In genomic region chr9:127777368-127777960, GRCh38 we compare ENCODE assay signal across 15 cellular contexts. TPM values are rescaled to one million over a fixed set of nuclear protein-coding genes. Genes with fewer than 3 reads are reported as not detected.
DNase-seq lines count a peak whose midpoint lies in the region; ATAC-seq, FAIRE-seq and TF ChIP-seq lines count a peak whose summit lies in the region.
"Had no signal": no experiment of that assay in that cellular context is flagged by ENCODE, and none has a peak within 500 bp of the region (broad histone marks: within the 10 kb centered on the region; RNA-seq: fewer than 3 reads in every experiment).

No MANE protein-coding gene starts in this region.

- H2BK12ac ChIP-seq in H1 (ENCODE audit: low read depth, low read length), result 0 out of 2 replicates have a peak overlapping the region, but pooled peaks have one; percentile 14

- H3K79me1 ChIP-seq in H1 (ENCODE audit: low read depth, low read length), result no peaks in the 10 kb centered on the region

- peak overlapping the region; percentile 96 for H3K27ac Mint-ChIP-seq in activated CD4-positive, alpha-beta T cell treated with anti-CD3 and anti-CD28 coated beads, Interleukin-2, amount 10 ng/mL, durations not matched to agents 7 days and 5 days
- H3K27ac Mint-ChIP-seq in stimulated activated naive B cell treated with anti-CD40 and anti-IgM and Interleukin-4, amounts not matched to agents 10 μg/mL and 1 μg/mL and 100 μg/mL, for 72 hours, result peak overlapping the region; percentile 94
- H3K27ac Mint-ChIP-seq in type B pancreatic cell, result no peak overlapping the region

- H3K27me3 ChIP-seq in H1 (replicated peaks in 1 of 4; ENCODE audit: control insufficient read depth in 3 of 4, extremely low read depth in 1 of 4, insufficient read depth in 3 of 4, low read length in 3 of 4), result no peaks in the 10 kb centered on the region
- H3K27me3 ChIP-seq: gastroesophageal sphincter had no signal

- TF ChIP-seq EP300 in H1 (IDR thresholded peaks at IDR 0.05; ENCODE audit: borderline replicate concordance in 1 of 2, low read depth in 2 of 2, low read length in 2 of 2), result no peak

- CTCF ChIA-PET in activated CD4-positive, alpha-beta T cell treated with anti-CD3 and anti-CD28 coated beads, Interleukin-2, amount 10 ng/mL, durations not matched to agents 7 days and 5 days (lab: Charles Lee), result interaction anchor here (1.0 to 3.4 kb wide), 2 partner anchors 42 to 92 kb away, joined by 3 to 25 read pairs; partner anchors contain the start of gene TOR2A
- CTCF ChIA-PET in H1 (lab: Charles Lee; ENCODE audit: partially characterized antibody), result interaction anchor here (0.7 to 16.2 kb wide), 2 partner anchors 10 to 200 kb away, joined by 3 to 227 read pairs; no protein-coding TSS in a partner anchor

- no peaks in the 10 kb centered on the region for H3K9me3 ChIP-seq in H1 (ENCODE audit: insufficient read depth in 2 of 2, low read depth in 1 of 2, low read length in 1 of 2)
- H3K9me3 ChIP-seq: gastroesophageal sphincter had no signal

- H2BK120ac ChIP-seq in H1 (replicated peaks; ENCODE audit: low read depth, low read length), result no peak overlapping the region

- no peak overlapping the region for H3K4me2 ChIP-seq in H1 (ENCODE audit: insufficient read depth in 1 of 2, low read depth in 2 of 2, low read length in 2 of 2)

- H3K23ac ChIP-seq in H1 (ENCODE audit: insufficient read length), result no peak overlapping the region

- no peaks in the 10 kb centered on the region for H3K79me2 ChIP-seq in H1 (ENCODE audit: control insufficient read depth in 1 of 2, insufficient read depth in 2 of 2, low read length in 2 of 2)

- H3K36me3 Mint-ChIP-seq in activated CD4-positive, alpha-beta T cell treated with anti-CD3 and anti-CD28 coated beads, Interleukin-2, amount 10 ng/mL, durations not matched to agents 7 days and 5 days (ENCODE audit: low read depth), result peaks cover 38% of the 10 kb centered on the region
- peaks cover 19 to 26% of the 10 kb centered on the region in 2 donors for H3K36me3 Mint-ChIP-seq in stimulated activated naive B cell treated with anti-CD40 and anti-IgM and Interleukin-4, amounts not matched to agents 10 μg/mL and 1 μg/mL and 100 μg/mL, for 72 hours
- H3K36me3 Mint-ChIP-seq in type B pancreatic cell, result no peaks in the 10 kb centered on the region

- peaks cover 0 to 20% (median 14%) of the 10 kb centered on the region in 4 experiments; a peak in 6 of 7 replicates for H3K4me1 ChIP-seq in H1 (replicated peaks in 1 of 4; ENCODE audit: control insufficient read depth in 3 of 4, insufficient read depth in 4 of 4, low read length in 3 of 4)

- H3K27me3 Mint-ChIP-seq in activated CD4-positive, alpha-beta T cell treated with anti-CD3 and anti-CD28 coated beads, Interleukin-2, amount 10 ng/mL, durations not matched to agents 7 days and 5 days, result no peaks in the 10 kb centered on the region
- no peaks in the 10 kb centered on the region for H3K27me3 Mint-ChIP-seq in stimulated activated naive B cell treated with anti-CD40 and anti-IgM and Interleukin-4, amounts not matched to agents 10 μg/mL and 1 μg/mL and 100 μg/mL, for 72 hours
- H3K27me3 Mint-ChIP-seq in type B pancreatic cell, result peaks cover 4% of the 10 kb centered on the region

- no peaks in the 10 kb centered on the region for H3K9me3 Mint-ChIP-seq in activated CD4-positive, alpha-beta T cell treated with anti-CD3 and anti-CD28 coated beads, Interleukin-2, amount 10 ng/mL, durations not matched to agents 7 days and 5 days
- no peaks in the 10 kb centered on the region for H3K9me3 Mint-ChIP-seq in stimulated activated naive B cell treated with anti-CD40 and anti-IgM and Interleukin-4, amounts not matched to agents 10 μg/mL and 1 μg/mL and 100 μg/mL, for 72 hours
- H3K9me3 Mint-ChIP-seq in type B pancreatic cell, result no peaks in the 10 kb centered on the region

- no peak overlapping the region for H3K4me3 ChIP-seq in H1 (ENCODE audit: extremely low read depth in 1 of 4, insufficient read depth in 2 of 4, low read depth in 3 of 4, low read length in 4 of 4)

- no peak overlapping the region for H2BK15ac ChIP-seq in H1 (ENCODE audit: low read length)

- H3K56ac ChIP-seq in H1 (replicated peaks; ENCODE audit: insufficient read length, low read depth, low read length), result no peak overlapping the region

- H3K23me2 ChIP-seq in H1 (ENCODE audit: low read depth, low read length), result no peaks in the 10 kb centered on the region

- H4K20me1 ChIP-seq in H1 (replicated peaks in 1 of 2; ENCODE audit: control insufficient read depth in 1 of 2, insufficient read depth in 2 of 2, low read length in 2 of 2), result no peaks in the 10 kb centered on the region

- POLR2A ChIA-PET in activated CD4-positive, alpha-beta T cell treated with anti-CD3 and anti-CD28 coated beads, Interleukin-2, amount 10 ng/mL, durations not matched to agents 7 days and 5 days (lab: Charles Lee), result interaction anchor here (0.6 kb wide), 1 partner anchor 26 kb away, joined by 3 read pairs; no protein-coding TSS in a partner anchor
- POLR2A ChIA-PET in H1 (lab: Charles Lee; ENCODE audit: partially characterized antibody), result no interaction called here

- H4K91ac ChIP-seq in H1 (replicated peaks; ENCODE audit: insufficient read length, low read length), result no peak overlapping the region

- DNase-seq in activated CD4-positive, alpha-beta T cell treated with anti-CD3 and anti-CD28 coated beads, Interleukin-2, amount 10 ng/mL, durations not matched to agents 7 days and 5 days, result peak; percentile 33
- no peak for DNase-seq in activated CD4-positive, alpha-beta T cell treated with anti-CD3 and anti-CD28 coated beads, Interleukin-2, amount 50 U/mL, for 1 hour
- DNase-seq in RPMI8226, result peak; percentile 43
- no peak for DNase-seq in H1 (ENCODE audit: low read depth in 1 of 2, low spot score in 2 of 2)
- DNase-seq in stimulated activated naive B cell treated with anti-CD40 and anti-IgM and Interleukin-4, amounts not matched to agents 10 μg/mL and 1 μg/mL and 100 μg/mL, for 72 hours, result no peak
- no peak for DNase-seq in iPS-NIHi7 (ENCODE audit: extremely low spot score)
- no peak for DNase-seq in type B pancreatic cell (ENCODE audit: extremely low spot score, unreplicated experiment)
- DNase-seq: cortex of kidney, NCI-H1694 treated with DMSO at 0.1 percent for 48 hours, PC-3, retina had no signal

- no peak overlapping the region for H4K5ac ChIP-seq in H1 (ENCODE audit: insufficient read length, low read depth, low read length)

- no peak for TF ChIP-seq RAD21 in H1 (IDR thresholded peaks at IDR 0.05 in 1 of 2, conservative IDR thresholded peaks at IDR 0.05 in 1 of 2; ENCODE audit: low read depth in 2 of 2, low read length in 2 of 2)

- H3K36me3 ChIP-seq in H1 (ENCODE audit: control insufficient read depth in 2 of 4, insufficient read depth in 4 of 4, low read length in 3 of 4), result no peaks in the 10 kb centered on the region
- H3K36me3 ChIP-seq: gastroesophageal sphincter had no signal

- no peak overlapping the region for H3K4ac ChIP-seq in H1 (replicated peaks; ENCODE audit: insufficient read length, low read depth, low read length)

- H3K4me3 Mint-ChIP-seq in activated CD4-positive, alpha-beta T cell treated with anti-CD3 and anti-CD28 coated beads, Interleukin-2, amount 10 ng/mL, durations not matched to agents 7 days and 5 days, result peak overlapping the region; percentile 100
- peak overlapping the region; percentile 96 to 100 for H3K4me3 Mint-ChIP-seq in stimulated activated naive B cell treated with anti-CD40 and anti-IgM and Interleukin-4, amounts not matched to agents 10 μg/mL and 1 μg/mL and 100 μg/mL, for 72 hours
- no peak overlapping the region for H3K4me3 Mint-ChIP-seq in type B pancreatic cell

- H3K9ac ChIP-seq in H1 (replicated peaks in 1 of 4; ENCODE audit: extremely low read depth in 1 of 4, low read depth in 3 of 4, low read length in 3 of 4), result no peak overlapping the region

- no peak overlapping the region for H3K27ac ChIP-seq in H1 (ENCODE audit: low read depth, low read length)

- H3K18ac ChIP-seq in H1 (ENCODE audit: extremely low read depth, low read length), result no peak overlapping the region

- 95% methylated on average over 11 of the region's 18 CpGs; no CpG with 5 or more reads in 1 of the 2 experiments for WGBS in H1 (ENCODE audit: extremely low coverage in 1 of 2, insufficient coverage in 1 of 2, insufficient read length in 1 of 2, insufficient replicate concordance in 2 of 2, low coverage in 1 of 2, low lambda C conversion rate in 2 of 2, missing lambda C conversion rate in 1 of 2), 2 experiments

- H2BK20ac ChIP-seq in H1 (ENCODE audit: low read length), result no peak overlapping the region

- peaks cover 64% of the 10 kb centered on the region for H3K4me1 Mint-ChIP-seq in activated CD4-positive, alpha-beta T cell treated with anti-CD3 and anti-CD28 coated beads, Interleukin-2, amount 10 ng/mL, durations not matched to agents 7 days and 5 days
- peaks cover 28 to 58% of the 10 kb centered on the region in 2 donors for H3K4me1 Mint-ChIP-seq in stimulated activated naive B cell treated with anti-CD40 and anti-IgM and Interleukin-4, amounts not matched to agents 10 μg/mL and 1 μg/mL and 100 μg/mL, for 72 hours
- peaks cover 6% of the 10 kb centered on the region for H3K4me1 Mint-ChIP-seq in type B pancreatic cell (ENCODE audit: unreplicated experiment)

- no peak overlapping the region for H2AFZ ChIP-seq in H1 (ENCODE audit: low read length)

- no peak for TF ChIP-seq POLR2A in H1 (IDR thresholded peaks at IDR 0.05; ENCODE audit: control extremely low read depth in 1 of 2, low read depth in 2 of 2, low read length in 2 of 2)

- no peak overlapping the region for H2BK5ac ChIP-seq in H1 (ENCODE audit: low read depth, low read length)

- no peak for ATAC-seq in stimulated activated naive B cell treated with anti-CD40 and anti-IgM and Interleukin-4, amounts not matched to agents 10 μg/mL and 1 μg/mL and 100 μg/mL, for 72 hours (replicated peaks)
- ATAC-seq in HG03442 (IDR thresholded peaks at IDR 0.05; ENCODE audit: unreplicated experiment), result no peak
- ATAC-seq: gastroesophageal sphincter, PC-3 had no signal

- no peak for TF ChIP-seq CTCF in H1 (IDR thresholded peaks at IDR 0.05; ENCODE audit: control extremely low read depth in 1 of 3, insufficient read depth in 1 of 3, low read depth in 1 of 3, low read length in 3 of 3)
- no peak for TF ChIP-seq CTCF in type B pancreatic cell (conservative IDR thresholded peaks at IDR 0.05)

- H2AK5ac ChIP-seq in H1 (ENCODE audit: low read depth, low read length), result no peak overlapping the region

- H4K8ac ChIP-seq in H1 (ENCODE audit: extremely low read depth, insufficient read depth, low read length), result no peak overlapping the region

- FAIRE-seq in H1 (lab: Jason Lieb, UNC), result no peak
- FAIRE-seq: A204.1 had no signal

- no peak overlapping the region for H3K14ac ChIP-seq in H1 (ENCODE audit: insufficient read length)

RNA-seq across cellular contexts. Expression of gene SH2D3C, which starts 1.0 kb away (rescaled TPM):
- total RNA-seq in activated CD4-positive, alpha-beta T cell treated with anti-CD3 and anti-CD28 coated beads, Interleukin-2, amount 10 ng/mL, durations not matched to agents 7 days and 5 days, result 10 to 100 TPM; 67.9 to 71.4 TPM
- total RNA-seq in H1 (2021; fragmentation: NEBNext Ultra II Directional; extraction: Animal tissue kit (Norgen Biotek cat#: 25700)), result 6.4 and 7.3 TPM in 2 replicates
- polyA plus RNA-seq in H1 (2011; rRNA removed), result 8.1 and 12.3 TPM in 2 replicates
- polyA plus RNA-seq in H1 (2011; cell fraction: cytosol; rRNA removed), result 4.1 TPM
- polyA plus RNA-seq in H1 (2011; cell fraction: nucleus; rRNA removed), result 7.2 TPM
- polyA plus RNA-seq in H1 (2012, experiment 1 of 2), result 3.5 to 7.1 TPM (median 5.6 TPM) in 4 replicates
- polyA plus RNA-seq in H1 (2012, experiment 2 of 2), result 5.4 TPM
- 2.8 TPM for polyA plus RNA-seq in H1 (2013, experiment 1 of 2)
- 2.7 TPM for polyA plus RNA-seq in H1 (2013, experiment 2 of 2)
- polyA minus RNA-seq in H1 (2011; rRNA and poly(A)+ RNA removed), result 4.2 and 4.4 TPM in 2 replicates
- polyA minus RNA-seq in H1 (2011; cell fraction: cytosol; rRNA and poly(A)+ RNA removed), result 3.4 TPM
- 9.1 TPM for polyA minus RNA-seq in H1 (2011; cell fraction: nucleus; rRNA and poly(A)+ RNA removed)
- total RNA-seq in type B pancreatic cell (ENCODE audit: low replicate concordance), result 1.6 and 7.1 TPM in 2 replicates
- total RNA-seq: Daoy had no signal

RNA-seq across cellular contexts. Expression of gene CDK9, which starts 8.4 kb away (rescaled TPM):
- total RNA-seq in activated CD4-positive, alpha-beta T cell treated with anti-CD3 and anti-CD28 coated beads, Interleukin-2, amount 10 ng/mL, durations not matched to agents 7 days and 5 days, result 100 to 1,000 TPM in 1 of 2 experiments, 10 to 100 TPM in 1; 99.4 to 110 TPM
- total RNA-seq in H1 (2021; fragmentation: NEBNext Ultra II Directional; extraction: Animal tissue kit (Norgen Biotek cat#: 25700)), result 86.3 and 87.5 TPM in 2 replicates
- 69.1 and 94.0 TPM in 2 replicates for polyA plus RNA-seq in H1 (2011; rRNA removed)
- 79.0 TPM for polyA plus RNA-seq in H1 (2011; cell fraction: cytosol; rRNA removed)
- 126 TPM for polyA plus RNA-seq in H1 (2011; cell fraction: nucleus; rRNA removed)
- polyA plus RNA-seq in H1 (2012, experiment 1 of 2), result 55.7 to 89.9 TPM (median 79.6 TPM) in 4 replicates
- polyA plus RNA-seq in H1 (2012, experiment 2 of 2), result 70.2 TPM
- polyA plus RNA-seq in H1 (2013, experiment 1 of 2), result 42.8 TPM
- 41.6 TPM for polyA plus RNA-seq in H1 (2013, experiment 2 of 2)
- polyA minus RNA-seq in H1 (2011; rRNA and poly(A)+ RNA removed), result 75.4 and 85.6 TPM in 2 replicates
- polyA minus RNA-seq in H1 (2011; cell fraction: cytosol; rRNA and poly(A)+ RNA removed), result 42.9 TPM
- 73.9 TPM for polyA minus RNA-seq in H1 (2011; cell fraction: nucleus; rRNA and poly(A)+ RNA removed)
- total RNA-seq in type B pancreatic cell (ENCODE audit: low replicate concordance), result 65.8 and 77.3 TPM in 2 replicates

RNA-seq across cellular contexts. Expression of gene FPGS, which starts 25.2 kb away (rescaled TPM):
- 10 to 100 TPM; 66.7 to 78.1 TPM for total RNA-seq in activated CD4-positive, alpha-beta T cell treated with anti-CD3 and anti-CD28 coated beads, Interleukin-2, amount 10 ng/mL, durations not matched to agents 7 days and 5 days
- 62.4 and 63.7 TPM in 2 replicates for total RNA-seq in H1 (2021; fragmentation: NEBNext Ultra II Directional; extraction: Animal tissue kit (Norgen Biotek cat#: 25700))
- polyA plus RNA-seq in H1 (2011; rRNA removed), result 83.0 and 125 TPM in 2 replicates
- polyA plus RNA-seq in H1 (2011; cell fraction: cytosol; rRNA removed), result 71.0 TPM
- 156 TPM for polyA plus RNA-seq in H1 (2011; cell fraction: nucleus; rRNA removed)
- polyA plus RNA-seq in H1 (2012, experiment 1 of 2), result 56.8 to 70.0 TPM (median 66.4 TPM) in 4 replicates
- 58.0 TPM for polyA plus RNA-seq in H1 (2012, experiment 2 of 2)
- 38.7 TPM for polyA plus RNA-seq in H1 (2013, experiment 1 of 2)
- polyA plus RNA-seq in H1 (2013, experiment 2 of 2), result 35.7 TPM
- 55.2 and 85.0 TPM in 2 replicates for polyA minus RNA-seq in H1 (2011; rRNA and poly(A)+ RNA removed)
- polyA minus RNA-seq in H1 (2011; cell fraction: cytosol; rRNA and poly(A)+ RNA removed), result 72.3 TPM
- 52.7 TPM for polyA minus RNA-seq in H1 (2011; cell fraction: nucleus; rRNA and poly(A)+ RNA removed)
- 18.7 and 42.4 TPM in 2 replicates for total RNA-seq in type B pancreatic cell (ENCODE audit: low replicate concordance)

RNA-seq across cellular contexts. Expression of gene TOR2A, which starts 42.4 kb away (rescaled TPM):
- total RNA-seq in activated CD4-positive, alpha-beta T cell treated with anti-CD3 and anti-CD28 coated beads, Interleukin-2, amount 10 ng/mL, durations not matched to agents 7 days and 5 days, result 10 to 100 TPM; 21.7 to 24.0 TPM
- total RNA-seq in H1 (2021; fragmentation: NEBNext Ultra II Directional; extraction: Animal tissue kit (Norgen Biotek cat#: 25700)), result 18.4 and 18.7 TPM in 2 replicates
- polyA plus RNA-seq in H1 (2011; rRNA removed), result 24.9 and 34.2 TPM in 2 replicates
- polyA plus RNA-seq in H1 (2011; cell fraction: cytosol; rRNA removed), result 18.8 TPM
- polyA plus RNA-seq in H1 (2011; cell fraction: nucleus; rRNA removed), result 24.8 TPM
- polyA plus RNA-seq in H1 (2012, experiment 1 of 2), result 10.1 to 23.2 TPM (median 21.4 TPM) in 4 replicates
- polyA plus RNA-seq in H1 (2012, experiment 2 of 2), result 18.1 TPM
- 18.7 TPM for polyA plus RNA-seq in H1 (2013, experiment 1 of 2)
- 21.8 TPM for polyA plus RNA-seq in H1 (2013, experiment 2 of 2)
- polyA minus RNA-seq in H1 (2011; rRNA and poly(A)+ RNA removed), result 4.3 and 4.4 TPM in 2 replicates
- 11.2 TPM for polyA minus RNA-seq in H1 (2011; cell fraction: cytosol; rRNA and poly(A)+ RNA removed)
- 9.3 TPM for polyA minus RNA-seq in H1 (2011; cell fraction: nucleus; rRNA and poly(A)+ RNA removed)
- 21.5 and 21.9 TPM in 2 replicates for total RNA-seq in type B pancreatic cell (ENCODE audit: low replicate concordance)

Comparison
In these comparisons a context has a peak if more than half of its experiments do, and no peak if none do; other contexts are left out.
1. DNase-seq: peak in activated CD4-positive, alpha-beta T cell treated with anti-CD3 and anti-CD28 coated beads, Interleukin-2, amount 10 ng/mL, durations not matched to agents 7 days and 5 days (single experiment) and RPMI8226 (single experiment); none in activated CD4-positive, alpha-beta T cell treated with anti-CD3 and anti-CD28 coated beads, Interleukin-2, amount 50 U/mL, for 1 hour (single experiment), H1 (0 of 2), stimulated activated naive B cell treated with anti-CD40 and anti-IgM and Interleukin-4, amounts not matched to agents 10 μg/mL and 1 μg/mL and 100 μg/mL, for 72 hours (single experiment), iPS-NIHi7 (single experiment) and type B pancreatic cell (single experiment).